In the genomic region with DNA sequence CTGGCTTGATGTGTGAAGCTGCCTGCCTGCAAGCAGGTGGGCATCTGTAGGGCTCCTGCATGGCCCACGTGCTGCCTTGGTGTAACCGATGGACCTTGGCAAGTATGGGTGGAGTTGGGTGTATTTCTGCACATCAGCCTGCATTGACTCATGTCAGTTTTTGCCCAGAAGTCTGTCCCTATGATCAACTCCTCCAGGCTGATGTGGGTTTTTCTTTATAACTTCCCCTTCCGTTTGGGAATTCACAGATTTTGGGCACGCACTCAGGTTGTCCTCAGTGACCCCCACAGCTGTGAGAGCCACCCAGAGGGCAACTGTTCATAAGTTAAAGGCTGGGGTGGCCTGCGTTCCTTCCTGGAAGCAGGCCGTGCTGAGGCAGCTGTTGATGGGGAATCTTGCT, we compare ENCODE assay signal across 13 cellular contexts.
DNase-seq lines count a peak whose midpoint lies in the region; ATAC-seq and TF ChIP-seq lines count a peak whose summit lies in the region.
"Had no signal": no experiment of that assay in that cellular context is flagged by ENCODE, and none has a peak within 500 bp of the region (broad histone marks: within the 10 kb centered on the region; RNA-seq: fewer than 3 reads in every experiment).

No MANE protein-coding gene starts in this region.

- H3K27me3 Mint-ChIP-seq in CD4-positive, CD25-positive, alpha-beta regulatory T cell: no peaks in the 10 kb centered on the region
- H3K27me3 Mint-ChIP-seq in effector memory CD8-positive, alpha-beta T cell: no peaks in the 10 kb centered on the region
- no peaks in the 10 kb centered on the region for H3K27me3 Mint-ChIP-seq in naive thymus-derived CD8-positive, alpha-beta T cell

- peaks cover 8% of the 10 kb centered on the region for H3F3A ChIP-seq in SK-N-SH (replicated peaks; ENCODE audit: insufficient read depth)

- no peak overlapping the region for H2AFZ ChIP-seq in SK-N-SH (ENCODE audit: low read depth)

- H3K4me2 ChIP-seq in SK-N-SH: no peak overlapping the region

- H3K9ac ChIP-seq in SK-N-SH: no peak overlapping the region

- H3K4me3 ChIP-seq in CD4-positive, CD25-positive, alpha-beta regulatory T cell (ENCODE audit: low read depth, low read length): no peak overlapping the region
- H3K4me3 ChIP-seq in SK-N-SH (ENCODE audit: low read depth in 2 of 2, low read length in 1 of 2): no peak overlapping the region
- H3K4me3 ChIP-seq: cardiac muscle cell had no signal

- peaks cover 24% of the 10 kb centered on the region for H3K36me3 Mint-ChIP-seq in CD4-positive, CD25-positive, alpha-beta regulatory T cell
- H3K36me3 Mint-ChIP-seq in effector memory CD8-positive, alpha-beta T cell (ENCODE audit: insufficient read depth): peaks cover 5% of the 10 kb centered on the region
- H3K36me3 Mint-ChIP-seq in naive thymus-derived CD8-positive, alpha-beta T cell: peaks cover 0 to 52% (median 9%) of the 10 kb centered on the region in 3 donors

- CTCF ChIA-PET in GM10248 (lab: Yijun Ruan, JAX): interaction anchor here (1.3 kb wide), 1 partner anchor 10 kb away, joined by 3 read pairs; no protein-coding TSS in a partner anchor
- CTCF ChIA-PET in SK-N-SH (lab: Yijun Ruan, JAX): no interaction called here

- H3K4me3 Mint-ChIP-seq in CD4-positive, CD25-positive, alpha-beta regulatory T cell: peak overlapping the region in 3 of 4 donors; percentile 0 to 23 (median 1)
- H3K4me3 Mint-ChIP-seq in effector memory CD8-positive, alpha-beta T cell: no peak overlapping the region
- peak overlapping the region in 7 of 10 donors; percentile 1 to 64 (median 24) for H3K4me3 Mint-ChIP-seq in naive thymus-derived CD8-positive, alpha-beta T cell

- no peaks in the 10 kb centered on the region for H3K9me2 ChIP-seq in SK-N-SH

- TF ChIP-seq CTCF in GM10248 (IDR thresholded peaks at IDR 0.05; ENCODE audit: control extremely low read depth, extremely low read depth, low read depth, missing control alignments): no peak
- no peak for TF ChIP-seq CTCF in SK-N-SH (IDR thresholded peaks at IDR 0.05)

- in situ Hi-C loops in KBM-7 (cut with MboI; ENCODE audit: low pct_unique_long_range_greater_than_20kb, low sequenced_read_pairs): no loop called here

- no peak for DNase-seq in CD4-positive, CD25-positive, alpha-beta regulatory T cell
- DNase-seq in KBM-7 (peak; percentile 88), GM10248 (ENCODE audit: extremely low spot score) (no peak), Ammon's horn (ENCODE audit: low spot score) (no peak), SK-N-SH (no peak)
- DNase-seq in effector memory CD8-positive, alpha-beta T cell: no peak
- no peak for DNase-seq in naive thymus-derived CD8-positive, alpha-beta T cell
- no peak for DNase-seq in stimulated activated CD4-positive, alpha-beta T cell treated with anti-CD3 and anti-CD28 coated beads, Interleukin-4, amount 100 ng/mL, for 4 hours
- DNase-seq: Calu3; NCI-H345; stimulated activated CD4-positive, alpha-beta T cell treated with anti-CD3 and anti-CD28 coated beads, Interleukin-1b, Interleukin-23, amount 100 ng/mL, for 48 hours; stimulated activated naive CD8-positive, alpha-beta T cell treated with anti-CD3 and anti-CD28 coated beads, Interleukin-15, Interleukin-2, amounts not matched to agents 100 U/mL and 50 U/mL, for 24 hours had no signal

- peak overlapping the region; percentile 36 for H3K27ac ChIP-seq in CD4-positive, CD25-positive, alpha-beta regulatory T cell (ENCODE audit: insufficient read depth, low read length, poor library complexity, severe bottlenecking)
- no peak overlapping the region for H3K27ac ChIP-seq in SK-N-SH (ENCODE audit: low read depth in 2 of 2, low read length in 1 of 2)
- H3K27ac ChIP-seq: cardiac muscle cell had no signal

- no peak for ATAC-seq in CD4-positive, CD25-positive, alpha-beta regulatory T cell (ENCODE audit: low read depth in 2 of 2)
- ATAC-seq in effector memory CD8-positive, alpha-beta T cell (replicated peaks): no peak
- no peak for ATAC-seq in naive thymus-derived CD8-positive, alpha-beta T cell
- ATAC-seq: stimulated activated naive CD8-positive, alpha-beta T cell treated with anti-CD3 and anti-CD28 coated beads, Interleukin-15, Interleukin-2, amounts not matched to agents 100 U/mL and 50 U/mL, for 24 hours had no signal

- WGBS in SK-N-SH (ENCODE audit: low lambda C conversion rate): 98% methylated on average over 6 of the region's 6 CpGs

- peak overlapping the region; percentile 74 to 93 (median 78) for H3K27ac Mint-ChIP-seq in CD4-positive, CD25-positive, alpha-beta regulatory T cell
- peak overlapping the region; percentile 60 to 81 for H3K27ac Mint-ChIP-seq in effector memory CD8-positive, alpha-beta T cell
- peak overlapping the region; percentile 19 to 86 (median 71) for H3K27ac Mint-ChIP-seq in naive thymus-derived CD8-positive, alpha-beta T cell

- POLR2A ChIA-PET in naive thymus-derived CD8-positive, alpha-beta T cell (lab: Charles Lee): no interaction called here
- POLR2A ChIA-PET in GM10248 (lab: Yijun Ruan, JAX) (no interaction called here), SK-N-SH (lab: Yijun Ruan, JAX) (no interaction called here)

- H3K4me1 Mint-ChIP-seq in CD4-positive, CD25-positive, alpha-beta regulatory T cell: peaks cover 33 to 98% (median 70%) of the 10 kb centered on the region in 4 donors
- H3K4me1 Mint-ChIP-seq in effector memory CD8-positive, alpha-beta T cell (ENCODE audit: low read depth in 2 of 2): peaks cover 66 to 69% of the 10 kb centered on the region in 2 donors
- peaks cover 58 to 98% (median 91%) of the 10 kb centered on the region in 4 donors for H3K4me1 Mint-ChIP-seq in naive thymus-derived CD8-positive, alpha-beta T cell

- TF ChIP-seq EP300 in SK-N-SH (IDR thresholded peaks at IDR 0.05; ENCODE audit: borderline replicate concordance in 1 of 2, low read depth in 1 of 2, low read length in 1 of 2): no peak

- H3K4me1 ChIP-seq in CD4-positive, CD25-positive, alpha-beta regulatory T cell (ENCODE audit: control insufficient read depth, insufficient read depth, low read length, poor library complexity, severe bottlenecking): peaks cover 87% of the 10 kb centered on the region
- H3K4me1 ChIP-seq in SK-N-SH (ENCODE audit: control insufficient read depth in 1 of 2, insufficient read depth in 2 of 2, low read depth in 1 of 2, low read length in 1 of 2): peaks cover 18 to 37% of the 10 kb centered on the region in 2 experiments; a peak in 2 of 4 replicates

- H4K20me1 ChIP-seq in SK-N-SH (ENCODE audit: insufficient read depth): peaks cover 47% of the 10 kb centered on the region

- no peaks in the 10 kb centered on the region for H3K27me3 ChIP-seq in CD4-positive, CD25-positive, alpha-beta regulatory T cell (ENCODE audit: control insufficient read depth, insufficient read depth, low read length)
- H3K27me3 ChIP-seq in SK-N-SH (ENCODE audit: insufficient read depth): no peaks in the 10 kb centered on the region
- H3K27me3 ChIP-seq: cardiac muscle cell had no signal

- peaks cover 0 to 3% (median 0%) of the 10 kb centered on the region in 7 donors for H3K9me3 Mint-ChIP-seq in CD4-positive, CD25-positive, alpha-beta regulatory T cell
- H3K9me3 Mint-ChIP-seq in effector memory CD8-positive, alpha-beta T cell: no peaks in the 10 kb centered on the region
- no peaks in the 10 kb centered on the region for H3K9me3 Mint-ChIP-seq in naive thymus-derived CD8-positive, alpha-beta T cell

- peaks cover 35% of the 10 kb centered on the region; the same call in 1 of the 2 replicates for H3K79me2 ChIP-seq in SK-N-SH (ENCODE audit: insufficient read depth)

- H3K36me3 ChIP-seq in CD4-positive, CD25-positive, alpha-beta regulatory T cell (ENCODE audit: control insufficient read depth, insufficient read depth, low read length): peaks cover 44% of the 10 kb centered on the region
- no peaks in the 10 kb centered on the region for H3K36me3 ChIP-seq in SK-N-SH (replicated peaks in 1 of 2; ENCODE audit: control insufficient read depth in 1 of 2, insufficient read depth in 2 of 2, low read length in 1 of 2)
- H3K36me3 ChIP-seq: cardiac muscle cell had no signal

- TF ChIP-seq RAD21 in SK-N-SH (IDR thresholded peaks at IDR 0.05; ENCODE audit: low read length): no peak

- no peaks in the 10 kb centered on the region for H3K9me3 ChIP-seq in CD4-positive, CD25-positive, alpha-beta regulatory T cell (ENCODE audit: control insufficient read depth in 2 of 2, low read length in 2 of 2)
- H3K9me3 ChIP-seq in SK-N-SH: no peaks in the 10 kb centered on the region

TF ChIP-seq in SK-N-SH, 30 proteins besides CTCF, POLR2A, EP300 and RAD21:
- TF ChIP-seq FOXJ3 (CRISPR knock-in tag; IDR thresholded peaks at IDR 0.05) (no peak), JUND (IDR thresholded peaks at IDR 0.05) (no peak), FOXM1 (IDR thresholded peaks at IDR 0.05; ENCODE audit: low read depth) (no peak), TAF1 (IDR thresholded peaks at IDR 0.05; ENCODE audit: borderline replicate concordance, low read depth, low read length) (no peak), POLR2AphosphoS5 (IDR thresholded peaks at IDR 0.05; ENCODE audit: low read depth, low read length) (no peak)

Comparison
In these comparisons a context has a peak if more than half of its experiments do, and no peak if none do; other contexts are left out.
1. H3K4me3 Mint-ChIP-seq: peak in CD4-positive, CD25-positive, alpha-beta regulatory T cell (3 of 4) and naive thymus-derived CD8-positive, alpha-beta T cell (7 of 10); none in effector memory CD8-positive, alpha-beta T cell (0 of 2).
2. Peak in every context shown above with its lines, with median percentiles within 50 percentile points of each other: H3K27ac Mint-ChIP-seq.